Comparison of ENCODE assay signal across 7 cellular contexts in genomic region chr20:25310921-25311728, GRCh38.
DNase-seq lines count a peak whose midpoint lies in the region; ATAC-seq, FAIRE-seq and TF ChIP-seq lines count a peak whose summit lies in the region.

No MANE protein-coding gene starts in this region.

- POLR2A ChIA-PET in activated CD8-positive, alpha-beta T cell treated with anti-CD3 and anti-CD28 coated beads, Interleukin-2, amount 10 ng/mL, durations not matched to agents 7 days and 5 days (lab: Charles Lee) = interaction anchor here (1.1 to 1.3 kb wide), 2 partner anchors 77 to 96 kb away, joined by 3 to 5 read pairs; partner anchors contain the start of gene GINS1

- peak overlapping the region; percentile 52 to 60 for H3K9ac ChIP-seq in stomach smooth muscle (ENCODE audit: low read length in 2 of 2)

- no peak for TF ChIP-seq POLR2A in H54 (IDR thresholded peaks at IDR 0.05; ENCODE audit: low read depth, low read length)

- ATAC-seq in activated CD8-positive, alpha-beta T cell treated with anti-CD3 and anti-CD28 coated beads, Interleukin-2, amount 10 ng/mL, durations not matched to agents 7 days and 5 days = no peak
- peak in 1 of 2 donors; percentile 7 for ATAC-seq in right cardiac atrium

- no peaks in the 10 kb centered on the region for H3K9me3 Mint-ChIP-seq in activated CD8-positive, alpha-beta T cell treated with anti-CD3 and anti-CD28 coated beads, Interleukin-2, amount 10 ng/mL, durations not matched to agents 7 days and 5 days (ENCODE audit: insufficient read depth)

- peak overlapping the region; percentile 91 for H3K27ac Mint-ChIP-seq in activated CD8-positive, alpha-beta T cell treated with anti-CD3 and anti-CD28 coated beads, Interleukin-2, amount 10 ng/mL, durations not matched to agents 7 days and 5 days

- no peak for FAIRE-seq in H54 (lab: Jason Lieb, UNC)

- H3K9me3 ChIP-seq in right cardiac atrium (ENCODE audit: control insufficient read depth, low read length) (no peaks in the 10 kb centered on the region), stomach smooth muscle (ENCODE audit: control insufficient read depth in 2 of 2, low read length in 2 of 2) (no peaks in the 10 kb centered on the region)

- 53% methylated on average over 6 of the region's 6 CpGs for WGBS in right cardiac atrium

- H3K36me3 Mint-ChIP-seq in activated CD8-positive, alpha-beta T cell treated with anti-CD3 and anti-CD28 coated beads, Interleukin-2, amount 10 ng/mL, durations not matched to agents 7 days and 5 days (ENCODE audit: low read depth) = peaks cover 10% of the 10 kb centered on the region

- peaks cover 0 to 2% of the 10 kb centered on the region in 2 donors for H3K36me3 ChIP-seq in stomach smooth muscle (ENCODE audit: control insufficient read depth in 2 of 2, insufficient read depth in 2 of 2, low read length in 2 of 2)

- peak overlapping the region; percentile 56 for H3K4me3 Mint-ChIP-seq in activated CD8-positive, alpha-beta T cell treated with anti-CD3 and anti-CD28 coated beads, Interleukin-2, amount 10 ng/mL, durations not matched to agents 7 days and 5 days

- H3K4me3 ChIP-seq in right cardiac atrium (ENCODE audit: low read length) (no peak overlapping the region), stomach smooth muscle (ENCODE audit: low read length in 2 of 2) (peak overlapping the region; percentile 61 to 64)

- no peaks in the 10 kb centered on the region for H3K27me3 Mint-ChIP-seq in activated CD8-positive, alpha-beta T cell treated with anti-CD3 and anti-CD28 coated beads, Interleukin-2, amount 10 ng/mL, durations not matched to agents 7 days and 5 days (ENCODE audit: low read depth)

- H3K4me1 Mint-ChIP-seq in activated CD8-positive, alpha-beta T cell treated with anti-CD3 and anti-CD28 coated beads, Interleukin-2, amount 10 ng/mL, durations not matched to agents 7 days and 5 days (ENCODE audit: low read depth) = peaks cover 42% of the 10 kb centered on the region

- H3K4me1 ChIP-seq in right cardiac atrium (ENCODE audit: control insufficient read depth, insufficient read depth, low read length) (peaks cover 17% of the 10 kb centered on the region), stomach smooth muscle (ENCODE audit: control insufficient read depth, insufficient read depth, low read length) (peaks cover 23% of the 10 kb centered on the region)

- DNase-seq in H54 (ENCODE audit: insufficient read length, low spot score) (peak; percentile 43), right cardiac atrium (peak in 2 of 3 donors; percentile 18 to 25), NCI-H446 treated with DMSO at 0.1 percent for 48 hours (lab: John Stamatoyannopoulos, UW) (no peak), cerebellar cortex (ENCODE audit: low spot score) (no peak), nucleus accumbens (lab: John Stamatoyannopoulos, UW) (no peak)
- no peak for DNase-seq in activated CD8-positive, alpha-beta T cell treated with anti-CD3 and anti-CD28 coated beads, Interleukin-2, amount 10 ng/mL, durations not matched to agents 7 days and 5 days

- H3K27me3 ChIP-seq in right cardiac atrium (ENCODE audit: control insufficient read depth, insufficient read depth) (no peaks in the 10 kb centered on the region), stomach smooth muscle (ENCODE audit: control insufficient read depth in 1 of 2, insufficient read depth in 2 of 2, low read length in 2 of 2) (no peaks in the 10 kb centered on the region)

- CTCF ChIA-PET in activated CD8-positive, alpha-beta T cell treated with anti-CD3 and anti-CD28 coated beads, Interleukin-2, amount 10 ng/mL, durations not matched to agents 7 days and 5 days (lab: Charles Lee) = interaction anchor here (0.7 to 1.1 kb wide), 4 partner anchors 28 to 98 kb away, joined by 3 to 11 read pairs (median 3); no protein-coding TSS in a partner anchor

- peak overlapping the region; percentile 70 for H3K27ac ChIP-seq in right cardiac atrium (ENCODE audit: low read length)
- peak overlapping the region; percentile 46 for H3K27ac ChIP-seq in stomach smooth muscle (ENCODE audit: low read length)

- intact Hi-C loops in right cardiac atrium (cut with DNase I) = loop anchor here in 1 of 4 donors (10.0 kb wide), 1 partner anchor 74 kb away; no protein-coding TSS in a partner anchor

Comparison
In these comparisons a context has a peak if more than half of its experiments do, and no peak if none do; other contexts are left out.
1. DNase-seq: peak in H54 (single experiment) and right cardiac atrium (2 of 3); none in activated CD8-positive, alpha-beta T cell treated with anti-CD3 and anti-CD28 coated beads, Interleukin-2, amount 10 ng/mL, durations not matched to agents 7 days and 5 days (single experiment), NCI-H446 treated with DMSO at 0.1 percent for 48 hours (single experiment), cerebellar cortex (single experiment) and nucleus accumbens (0 of 56).